22 cellular contexts compared by ENCODE assay signal in genomic region chr22:43401661-43402060, GRCh38. TPM values are rescaled to one million over a fixed set of nuclear protein-coding genes. Genes with fewer than 3 reads are reported as not detected.
"Had no signal": no experiment of that assay in that cellular context is flagged by ENCODE, and none has a peak within 500 bp of the region (broad histone marks: within the 10 kb centered on the region; RNA-seq: fewer than 3 reads in every experiment).

No MANE protein-coding gene starts in this region.

- H3K36me3 ChIP-seq: SJCRH30 had no signal

- ATAC-seq: HepG2, SK-N-SH treated with all-trans-retinoic acid at 6 μM for 48 hours had no signal

- H3K4me1 ChIP-seq: SJCRH30 had no signal

- DNase-seq: IMR-90, Kasumi-1, KG1, MM.1S, NCI-H1092 treated with DMSO at 0.1 percent for 48 hours, NCI-H1436, NCI-H187, NCI-H2029, NCI-H2081 treated with DMSO at 0.1 percent for 48 hours, NCI-H2171, NCI-H226, NCI-H446, NCI-H510A, NCI-H524 treated with DMSO at 0.1 percent for 48 hours, NCI-H774, RPMI8226, SHP77, SJCRH30 had no signal

- H3K27me3 ChIP-seq: SJCRH30 had no signal

- H3K4me3 ChIP-seq: SJCRH30 had no signal

- H3K27ac ChIP-seq: SJCRH30 had no signal

- H3K9me3 ChIP-seq: SJCRH30 had no signal

RNA-seq across cellular contexts. Expression of gene MPPED1, which starts 10.2 kb away (rescaled TPM):
- total RNA-seq: HepG2, HT1080, IMR-90, M059J, SJCRH30 had no signal
- polyA plus RNA-seq: IMR-90 had no signal

RNA-seq across cellular contexts. Expression of gene SCUBE1, which starts 58.5 kb away (rescaled TPM):
- total RNA-seq: IMR-90 had no signal
- polyA plus RNA-seq: IMR-90 had no signal
